1 cellular context compared by ENCODE assay signal in the genomic region with DNA sequence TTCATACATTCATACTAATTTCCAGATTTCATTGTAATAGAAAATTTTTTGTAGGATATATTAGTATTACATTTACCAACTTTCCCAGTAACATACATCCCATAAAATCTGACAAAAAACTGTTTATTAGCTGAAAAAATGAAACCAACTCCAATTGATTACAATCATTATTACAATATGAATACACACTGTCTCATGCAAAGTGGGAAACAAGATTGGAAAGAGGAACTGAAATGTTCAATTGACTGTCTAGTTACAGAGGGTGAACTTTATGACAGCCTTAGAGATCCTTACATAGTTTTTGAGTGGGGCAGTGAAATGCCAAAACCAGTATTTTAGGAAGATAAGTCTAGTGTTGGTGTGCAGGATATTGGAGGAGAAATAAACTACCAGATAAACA.
TF ChIP-seq lines count a peak whose summit lies in the region.

No MANE protein-coding gene starts in this region.

TF ChIP-seq in HepG2, 621 proteins besides CTCF, POLR2A, EP300 and RAD21:
- TF ChIP-seq, protein P1, sequence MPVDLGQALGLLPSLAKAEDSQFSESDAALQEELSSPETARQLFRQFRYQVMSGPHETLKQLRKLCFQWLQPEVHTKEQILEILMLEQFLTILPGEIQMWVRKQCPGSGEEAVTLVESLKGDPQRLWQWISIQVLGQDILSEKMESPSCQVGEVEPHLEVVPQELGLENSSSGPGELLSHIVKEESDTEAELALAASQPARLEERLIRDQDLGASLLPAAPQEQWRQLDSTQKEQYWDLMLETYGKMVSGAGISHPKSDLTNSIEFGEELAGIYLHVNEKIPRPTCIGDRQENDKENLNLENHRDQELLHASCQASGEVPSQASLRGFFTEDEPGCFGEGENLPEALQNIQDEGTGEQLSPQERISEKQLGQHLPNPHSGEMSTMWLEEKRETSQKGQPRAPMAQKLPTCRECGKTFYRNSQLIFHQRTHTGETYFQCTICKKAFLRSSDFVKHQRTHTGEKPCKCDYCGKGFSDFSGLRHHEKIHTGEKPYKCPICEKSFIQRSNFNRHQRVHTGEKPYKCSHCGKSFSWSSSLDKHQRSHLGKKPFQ (CRISPR knock-in tag; IDR thresholded peaks at IDR 0.05; ENCODE audit: insufficient replicate concordance): no peak
- TF ChIP-seq TOE1 (CRISPR knock-in tag; IDR thresholded peaks at IDR 0.05): no peak
- no peak for TF ChIP-seq LCORL (IDR thresholded peaks at IDR 0.05)
- no peak for TF ChIP-seq LCORL (CRISPR knock-in tag; IDR thresholded peaks at IDR 0.05)
- TF ChIP-seq, protein P2, sequence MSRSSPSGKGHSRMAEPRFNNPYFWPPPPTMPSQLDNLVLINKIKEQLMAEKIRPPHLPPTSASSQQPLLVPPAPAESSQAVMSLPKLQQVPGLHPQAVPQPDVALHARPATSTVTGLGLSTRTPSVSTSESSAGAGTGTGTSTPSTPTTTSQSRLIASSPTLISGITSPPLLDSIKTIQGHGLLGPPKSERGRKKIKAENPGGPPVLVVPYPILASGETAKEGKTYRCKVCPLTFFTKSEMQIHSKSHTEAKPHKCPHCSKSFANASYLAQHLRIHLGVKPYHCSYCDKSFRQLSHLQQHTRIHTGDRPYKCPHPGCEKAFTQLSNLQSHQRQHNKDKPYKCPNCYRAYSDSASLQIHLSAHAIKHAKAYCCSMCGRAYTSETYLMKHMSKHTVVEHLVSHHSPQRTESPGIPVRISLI (CRISPR knock-in tag; IDR thresholded peaks at IDR 0.05; ENCODE audit: borderline replicate concordance): no peak
- TF ChIP-seq KDM3A (CRISPR knock-in tag; IDR thresholded peaks at IDR 0.05; ENCODE audit: low read depth): no peak
- no peak for TF ChIP-seq KLF9 (CRISPR knock-in tag; IDR thresholded peaks at IDR 0.05; ENCODE audit: low read depth)
- no peak for TF ChIP-seq RBAK (CRISPR knock-in tag; IDR thresholded peaks at IDR 0.05)
